8 cellular contexts compared by ENCODE assay signal in the genomic region with DNA sequence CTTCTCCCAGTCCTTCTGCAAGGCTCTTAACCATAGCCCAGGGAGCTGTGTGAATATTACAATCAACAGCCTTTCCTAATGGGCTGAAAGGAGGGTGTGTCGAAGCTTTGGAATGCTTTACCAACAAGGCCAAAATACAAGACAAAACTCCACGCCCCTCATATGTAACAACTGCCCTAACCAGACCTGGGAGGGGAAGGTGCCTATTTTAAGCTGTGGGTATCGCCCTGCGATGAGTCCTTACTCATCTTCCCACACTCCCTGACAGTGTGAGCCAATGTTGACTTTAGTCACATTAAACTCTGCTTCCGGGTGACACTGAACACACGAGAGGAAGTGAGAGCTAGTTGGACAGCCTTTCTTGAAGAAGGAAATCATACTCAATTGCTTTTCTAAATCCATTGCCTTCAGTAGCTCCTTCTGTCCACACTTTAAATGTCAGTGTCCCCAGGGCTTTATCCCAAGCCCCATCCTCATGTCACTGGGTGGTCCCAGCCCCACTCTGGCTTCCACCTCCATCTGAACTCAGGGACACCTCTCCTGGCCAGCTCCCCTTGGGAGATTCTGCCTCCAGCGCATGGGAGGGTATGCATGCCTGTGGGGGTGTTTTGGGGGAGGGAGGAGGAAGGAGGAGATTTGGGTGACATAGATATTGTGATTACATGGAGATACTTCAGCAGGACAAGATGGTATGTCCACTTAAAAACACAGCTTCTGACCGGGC. TPM values are rescaled to one million over a fixed set of nuclear protein-coding genes. Genes with fewer than 3 reads are reported as not detected.
DNase-seq lines count a peak whose midpoint lies in the region; ATAC-seq, FAIRE-seq and TF ChIP-seq lines count a peak whose summit lies in the region.

No MANE protein-coding gene starts in this region.

- H3K4me1 ChIP-seq in pancreas, result no peaks in the 10 kb centered on the region

- H3K4me3 ChIP-seq in MG63 (no peak overlapping the region), pancreas (no peak overlapping the region)

- peak overlapping the region in 1 of 2 donors; percentile 41 for H3K27ac Mint-ChIP-seq in effector memory CD8-positive, alpha-beta T cell

- no peak overlapping the region for H3K27ac ChIP-seq in pancreas

- no peaks in the 10 kb centered on the region for H3K9me3 Mint-ChIP-seq in effector memory CD8-positive, alpha-beta T cell

- DNase-seq in GM03348 (ENCODE audit: low spot score) (peak; percentile 71), MG63 (peak; percentile 58), pancreas (no peak), NCI-H2171 (lab: John Stamatoyannopoulos, UW) (no peak)
- DNase-seq in effector memory CD8-positive, alpha-beta T cell, result no peak
- no peak for DNase-seq in effector CD8-positive, alpha-beta T cell (lab: John Stamatoyannopoulos, UW)

- no peaks in the 10 kb centered on the region for H3K36me3 Mint-ChIP-seq in effector memory CD8-positive, alpha-beta T cell (ENCODE audit: insufficient read depth)

- H3K27me3 ChIP-seq in MG63, result no peaks in the 10 kb centered on the region
- H3K27me3 ChIP-seq in pancreas, result no peaks in the 10 kb centered on the region

- WGBS in pancreas, 2 donors, result 69 to 71% methylated on average over 8 of the region's 8 CpGs

- no peak overlapping the region for H3K4me3 Mint-ChIP-seq in effector memory CD8-positive, alpha-beta T cell

- H3K9me3 ChIP-seq in MG63, result no peaks in the 10 kb centered on the region
- H3K9me3 ChIP-seq in pancreas, result no peaks in the 10 kb centered on the region

- H3K4me1 Mint-ChIP-seq in effector memory CD8-positive, alpha-beta T cell (ENCODE audit: low read depth in 2 of 2), result peaks cover 0 to 5% of the 10 kb centered on the region in 2 donors

- peaks cover 9 to 41% of the 10 kb centered on the region in 2 donors for H3K27me3 Mint-ChIP-seq in effector memory CD8-positive, alpha-beta T cell

- no peak for TF ChIP-seq CTCF in pancreas (IDR thresholded peaks at IDR 0.05)

- no peak for FAIRE-seq in pancreas (lab: Jason Lieb, UNC)

- intact Hi-C loops in pancreas (cut with DNase I), result loop anchor here in 1 of 3 donors (10.0 kb wide), 1 partner anchor 109 kb away; the partner anchor contains the start of gene MGAT4B

- no peaks in the 10 kb centered on the region for H3K36me3 ChIP-seq in MG63
- no peaks in the 10 kb centered on the region for H3K36me3 ChIP-seq in pancreas

- peak; percentile 24 for ATAC-seq in effector memory CD8-positive, alpha-beta T cell (replicated peaks)
- ATAC-seq in pancreas (peak in 3 of 4 donors; percentile 51 to 78 (median 67)), HG02588 (IDR thresholded peaks at IDR 0.05; ENCODE audit: unreplicated experiment) (no peak), GM21737 (IDR thresholded peaks at IDR 0.05; ENCODE audit: unreplicated experiment) (no peak)

RNA-seq across cellular contexts. Expression of gene TBC1D9B, which starts 6.5 kb away (rescaled TPM):
- 69.1 and 101 TPM in 2 replicates for total RNA-seq in MG63 (2014; rRNA removed; shearing (Covaris generic); ENCODE audit: low replicate concordance)
- total RNA-seq in pancreas, result 10 to 100 TPM; 42.1 to 77.4 (median 49.8) TPM
- polyA plus RNA-seq in pancreas, result 10 to 100 TPM; 69.7 to 87.2 TPM

RNA-seq across cellular contexts. Expression of gene MRNIP, which starts 55.6 kb away (rescaled TPM):
- total RNA-seq in MG63 (2014; rRNA removed; shearing (Covaris generic); ENCODE audit: low replicate concordance), result 25.5 and 30.6 TPM in 2 replicates
- 10 to 100 TPM in 5 of 6 donors, 1 to 10 TPM in 1; 8.6 to 19.1 (median 13.6) TPM for total RNA-seq in pancreas
- polyA plus RNA-seq in pancreas, result 10 to 100 TPM; 49.2 to 53.1 TPM

Comparison
In these comparisons a context has a peak if more than half of its experiments do, and no peak if none do; other contexts are left out.
1. DNase-seq: peak in GM03348 (single experiment) and MG63 (single experiment); none in effector memory CD8-positive, alpha-beta T cell (0 of 3), pancreas (0 of 6), effector CD8-positive, alpha-beta T cell (single experiment) and NCI-H2171 (single experiment).
2. ATAC-seq: peak in effector memory CD8-positive, alpha-beta T cell (single experiment) and pancreas (3 of 4); none in HG02588 (single experiment) and GM21737 (single experiment).